Comparison of ENCODE assay signal across 8 cellular contexts in genomic region chr2:54722641-54723299, GRCh38. TPM values are rescaled to one million over a fixed set of nuclear protein-coding genes. Genes with fewer than 3 reads are reported as not detected.
DNase-seq lines count a peak whose midpoint lies in the region; ATAC-seq and TF ChIP-seq lines count a peak whose summit lies in the region.

No MANE protein-coding gene starts in this region.

- H3K27ac ChIP-seq in PC-9: peak overlapping the region; percentile 56
- peak overlapping the region; percentile 43 for H3K27ac ChIP-seq in epithelial cell of prostate

- peak; percentile 72 for ATAC-seq in omental fat pad (ENCODE audit: low FRiP score)
- no peak for ATAC-seq in GM19467 (IDR thresholded peaks at IDR 0.05; ENCODE audit: unreplicated experiment)
- no peak for ATAC-seq in HG02759 (IDR thresholded peaks at IDR 0.05; ENCODE audit: unreplicated experiment)

- H3K4me3 Mint-ChIP-seq in activated naive CD4-positive, alpha-beta T cell treated with anti-CD3 and anti-CD28 coated beads for 36 hours: peak overlapping the region; percentile 90

- no peaks in the 10 kb centered on the region; the same call in 1 of the 2 replicates for H3F3A ChIP-seq in PC-9 (ENCODE audit: insufficient read depth, low read depth)

- no peaks in the 10 kb centered on the region for H4K20me1 ChIP-seq in PC-9 (ENCODE audit: insufficient read depth)

- H3K9me3 ChIP-seq in PC-9 (ENCODE audit: insufficient read depth, low read depth): no peaks in the 10 kb centered on the region

- H3K27me3 ChIP-seq in PC-9 (ENCODE audit: insufficient read depth, low read depth): no peaks in the 10 kb centered on the region

- BruUV-seq in PC-9 (replicated peaks; lab: Mats Ljungman, UMichigan): TSS peak; percentile 75

- H3K4me1 ChIP-seq in PC-9 (replicated peaks; ENCODE audit: insufficient read depth): peaks cover 27% of the 10 kb centered on the region

- peaks cover 34% of the 10 kb centered on the region for H3K27me3 Mint-ChIP-seq in activated naive CD4-positive, alpha-beta T cell treated with anti-CD3 and anti-CD28 coated beads for 36 hours (ENCODE audit: low read depth)

- H2AFZ ChIP-seq in PC-9: peak overlapping the region; percentile 98

- H3K36me3 ChIP-seq in PC-9 (ENCODE audit: low read depth): no peaks in the 10 kb centered on the region

- no peak overlapping the region for H3K27ac Mint-ChIP-seq in activated naive CD4-positive, alpha-beta T cell treated with anti-CD3 and anti-CD28 coated beads for 36 hours

- CTCF ChIA-PET in activated naive CD4-positive, alpha-beta T cell treated with anti-CD3 and anti-CD28 coated beads for 36 hours (lab: Charles Lee): interaction anchor here (1.0 to 1.7 kb wide), 8 partner anchors 15 to 446 kb away, joined by 3 to 5 read pairs (median 4); no protein-coding TSS in a partner anchor
- CTCF ChIA-PET in PC-9 (lab: Charles Lee): interaction anchor here (0.6 to 1.5 kb wide), 4 partner anchors 19 to 199 kb away, joined by 3 to 5 read pairs (median 4); no protein-coding TSS in a partner anchor

- TF ChIP-seq CTCF in PC-9 (conservative IDR thresholded peaks at IDR 0.05): no peak
- TF ChIP-seq CTCF in omental fat pad (IDR thresholded peaks at IDR 0.05): no peak

- intact Hi-C loops in activated naive CD4-positive, alpha-beta T cell treated with anti-CD3 and anti-CD28 coated beads for 36 hours (cut with micrococcal nuclease): loop anchor here (1.0 to 5.0 kb wide), 23 partner anchors 13 to 955 kb away; partner anchors contain the start of genes ACYP2, ASB3, CFAP36 and CHAC2
- intact Hi-C loops in PC-9 (cut with micrococcal nuclease; ENCODE audit: unreplicated experiment): loop anchor here (1.0 to 10.0 kb wide), 8 partner anchors 49 to 892 kb away; partner anchors contain the start of genes CFAP36, CLHC1, PPP4R3B and RPS27A

- peaks cover 13% of the 10 kb centered on the region for H3K4me1 Mint-ChIP-seq in activated naive CD4-positive, alpha-beta T cell treated with anti-CD3 and anti-CD28 coated beads for 36 hours (ENCODE audit: low read depth)

- no peaks in the 10 kb centered on the region for H3K79me2 ChIP-seq in PC-9 (ENCODE audit: low read depth)

- POLR2A ChIA-PET in PC-9 (lab: Charles Lee; ENCODE audit: unreplicated experiment): interaction anchor here (0.6 to 1.0 kb wide), 5 partner anchors 49 to 797 kb away, joined by 3 to 7 read pairs (median 4); partner anchors contain the start of genes ACYP2 and CFAP36

- H3K9me2 ChIP-seq in PC-9 (ENCODE audit: insufficient read depth): no peaks in the 10 kb centered on the region

- peak overlapping the region; percentile 80 for H3K4me3 ChIP-seq in PC-9

- no peaks in the 10 kb centered on the region for H3K36me3 Mint-ChIP-seq in activated naive CD4-positive, alpha-beta T cell treated with anti-CD3 and anti-CD28 coated beads for 36 hours (ENCODE audit: low read depth)

- H3K4me2 ChIP-seq in PC-9: peak overlapping the region; percentile 89

- DNase-seq in activated naive CD4-positive, alpha-beta T cell treated with anti-CD3 and anti-CD28 coated beads for 36 hours: no peak
- DNase-seq in activated naive CD4-positive, alpha-beta T cell treated with Interleukin-2 at 50 U/mL for 16 hours: no peak
- peak in 1 of 2 experiments; percentile 48 for DNase-seq in PC-9
- DNase-seq in epithelial cell of prostate (ENCODE audit: low read depth, low spot score): no peak
- no peak for DNase-seq in omental fat pad (ENCODE audit: low spot score)
- DNase-seq in stimulated activated CD4-positive, alpha-beta T cell treated with anti-CD3 and anti-CD28 coated beads, Interleukin-4, amount 100 ng/mL, for 24 hours: no peak

- no peaks in the 10 kb centered on the region for H3K9me3 Mint-ChIP-seq in activated naive CD4-positive, alpha-beta T cell treated with anti-CD3 and anti-CD28 coated beads for 36 hours

RNA-seq across cellular contexts. Expression of gene EML6, which starts 0.7 kb away (rescaled TPM):
- under 1 TPM; 0.38 to 0.49 TPM for total RNA-seq in activated naive CD4-positive, alpha-beta T cell treated with anti-CD3 and anti-CD28 coated beads for 36 hours
- total RNA-seq in PC-9 (2021) (3.7 and 6.7 TPM in 2 replicates), omental fat pad (1 to 10 TPM in 3 of 4 donors, under 1 TPM in 1; 0.63 to 9.0 (median 1.2) TPM)
